In the genomic region with DNA sequence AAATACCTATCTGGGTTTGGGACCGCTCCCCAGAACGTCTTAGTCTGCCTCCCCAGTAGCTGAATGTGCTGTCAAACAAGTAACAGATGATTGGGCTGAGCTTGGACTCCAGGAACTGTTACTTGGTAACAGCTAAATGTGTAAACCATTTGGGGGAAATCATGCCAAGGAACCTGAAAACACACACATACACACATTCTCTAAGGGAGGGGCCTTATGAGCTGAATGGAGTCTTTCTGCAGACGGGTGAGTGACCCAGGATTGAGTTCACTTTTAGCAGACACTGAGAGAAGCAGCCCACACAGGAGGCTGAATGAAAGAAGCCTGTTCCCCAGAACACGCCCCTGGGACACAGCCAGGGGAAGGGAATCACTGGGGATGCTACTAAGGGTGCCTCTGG, we compare ENCODE assay signal across 8 cellular contexts. TPM values are rescaled to one million over a fixed set of nuclear protein-coding genes. Genes with fewer than 3 reads are reported as not detected.
DNase-seq lines count a peak whose midpoint lies in the region; ATAC-seq, FAIRE-seq and TF ChIP-seq lines count a peak whose summit lies in the region.

No MANE protein-coding gene starts in this region.

- WGBS in suprapubic skin: 24% methylated on average over 4 of the region's 4 CpGs

- H3K27ac Mint-ChIP-seq in GM23338: no peak overlapping the region
- H3K27ac Mint-ChIP-seq in activated naive CD8-positive, alpha-beta T cell treated with anti-CD3 and anti-CD28 coated beads, Interleukin-2, amount 10 ng/mL, durations not matched to agents 7 days and 5 days: peak overlapping the region; percentile 75

- POLR2A ChIA-PET in activated naive CD8-positive, alpha-beta T cell treated with anti-CD3 and anti-CD28 coated beads, Interleukin-2, amount 10 ng/mL, durations not matched to agents 7 days and 5 days (lab: Charles Lee): interaction anchor here (0.7 to 5.6 kb wide), 6 partner anchors 12 to 1443 kb away, joined by 3 to 78 read pairs (median 10); partner anchors contain the start of genes DNAJC7, EIF1, KLHL11 and ODAD4

- peak overlapping the region; percentile 90 for H3K4me3 Mint-ChIP-seq in GM23338
- H3K4me3 Mint-ChIP-seq in activated naive CD8-positive, alpha-beta T cell treated with anti-CD3 and anti-CD28 coated beads, Interleukin-2, amount 10 ng/mL, durations not matched to agents 7 days and 5 days: peak overlapping the region; percentile 98

- ATAC-seq in GM23338: no peak
- no peak for ATAC-seq in activated naive CD8-positive, alpha-beta T cell treated with anti-CD3 and anti-CD28 coated beads, Interleukin-2, amount 10 ng/mL, durations not matched to agents 7 days and 5 days (ENCODE audit: low read depth)
- ATAC-seq in GM18861 (IDR thresholded peaks at IDR 0.05; ENCODE audit: unreplicated experiment): no peak

- H3K9me1 ChIP-seq in keratinocyte (ENCODE audit: control insufficient read depth, extremely low read depth, insufficient read depth, low read length): peaks cover 8% of the 10 kb centered on the region

- H3K4me1 Mint-ChIP-seq in GM23338: peaks cover 48% of the 10 kb centered on the region
- peaks cover 34% of the 10 kb centered on the region for H3K4me1 Mint-ChIP-seq in activated naive CD8-positive, alpha-beta T cell treated with anti-CD3 and anti-CD28 coated beads, Interleukin-2, amount 10 ng/mL, durations not matched to agents 7 days and 5 days

- H3K4me2 ChIP-seq in GM23338: peak overlapping the region; percentile 94
- H3K4me2 ChIP-seq in keratinocyte (ENCODE audit: control insufficient read depth, extremely low read depth, insufficient read depth, low read depth, low read length): peak overlapping the region; percentile 93

- no peak for TF ChIP-seq CTCF in 22Rv1 (IDR thresholded peaks at IDR 0.05)
- no peak for TF ChIP-seq CTCF in GM23338 (conservative IDR thresholded peaks at IDR 0.05; ENCODE audit: low read depth in 2 of 2)
- no peak for TF ChIP-seq CTCF in keratinocyte (optimal IDR thresholded peaks at IDR 0.05 in 1 of 3, IDR thresholded peaks at IDR 0.05 in 1 of 3, conservative IDR thresholded peaks at IDR 0.05 in 1 of 3; ENCODE audit: extremely low read depth in 1 of 3, insufficient read depth in 2 of 3, low read length in 3 of 3)
- no peak for TF ChIP-seq CTCF in suprapubic skin (IDR thresholded peaks at IDR 0.05)
- no peak for TF ChIP-seq CTCF in GM13977 (IDR thresholded peaks at IDR 0.05; ENCODE audit: extremely low read depth, insufficient read depth, missing control alignments)

- H3K27me3 Mint-ChIP-seq in GM23338 (ENCODE audit: insufficient read depth, low read depth, poor library complexity): peaks cover 16% of the 10 kb centered on the region
- H3K27me3 Mint-ChIP-seq in activated naive CD8-positive, alpha-beta T cell treated with anti-CD3 and anti-CD28 coated beads, Interleukin-2, amount 10 ng/mL, durations not matched to agents 7 days and 5 days: no peaks in the 10 kb centered on the region

- H3K27me3 ChIP-seq in GM23338 (ENCODE audit: insufficient read depth): no peaks in the 10 kb centered on the region
- H3K27me3 ChIP-seq in keratinocyte (ENCODE audit: control insufficient read depth, extremely low read depth, insufficient read depth, low read length): no peaks in the 10 kb centered on the region
- H3K27me3 ChIP-seq in suprapubic skin: no peaks in the 10 kb centered on the region

- no peaks in the 10 kb centered on the region; the same call in 2 of the 3 replicates for H3K9me3 Mint-ChIP-seq in GM23338
- no peaks in the 10 kb centered on the region for H3K9me3 Mint-ChIP-seq in activated naive CD8-positive, alpha-beta T cell treated with anti-CD3 and anti-CD28 coated beads, Interleukin-2, amount 10 ng/mL, durations not matched to agents 7 days and 5 days

- H3K36me3 ChIP-seq in GM23338 (ENCODE audit: insufficient read depth) (peaks cover 15% of the 10 kb centered on the region), keratinocyte (ENCODE audit: control insufficient read depth in 2 of 2, extremely low read depth in 1 of 2, insufficient read depth in 2 of 2, low read length in 2 of 2) (peaks cover 31% of the 10 kb centered on the region in 2 experiments), suprapubic skin (peaks cover 15% of the 10 kb centered on the region)

- H3K79me2 ChIP-seq in GM23338 (replicated peaks; ENCODE audit: insufficient read depth) (peaks cover 66% of the 10 kb centered on the region), keratinocyte (ENCODE audit: control insufficient read depth, insufficient read depth, low read length) (peaks cover 66% of the 10 kb centered on the region)

- H3K9ac ChIP-seq in keratinocyte (ENCODE audit: control insufficient read depth, extremely low read depth, insufficient read depth, low read length): peak overlapping the region; percentile 86

- H4K20me1 ChIP-seq in GM23338 (replicated peaks; ENCODE audit: insufficient read depth): peaks cover 57% of the 10 kb centered on the region
- H4K20me1 ChIP-seq in keratinocyte (ENCODE audit: control insufficient read depth, extremely low read depth, insufficient read depth, low read length): peaks cover 55% of the 10 kb centered on the region

- no peak overlapping the region for H2AFZ ChIP-seq in GM23338
- H2AFZ ChIP-seq in keratinocyte (ENCODE audit: control insufficient read depth, low read length): no peak overlapping the region

- peaks cover 33% of the 10 kb centered on the region for H3F3A ChIP-seq in GM23338 (replicated peaks; ENCODE audit: low read depth)

- H3K36me3 Mint-ChIP-seq in GM23338 (ENCODE audit: low read depth): peaks cover 44% of the 10 kb centered on the region
- peaks cover 5% of the 10 kb centered on the region for H3K36me3 Mint-ChIP-seq in activated naive CD8-positive, alpha-beta T cell treated with anti-CD3 and anti-CD28 coated beads, Interleukin-2, amount 10 ng/mL, durations not matched to agents 7 days and 5 days

- no peaks in the 10 kb centered on the region for H3K9me2 ChIP-seq in GM23338 (ENCODE audit: insufficient read depth)

- H3K4me1 ChIP-seq in GM23338 (ENCODE audit: insufficient read depth) (peaks cover 47% of the 10 kb centered on the region), keratinocyte (ENCODE audit: control insufficient read depth, extremely low read depth, insufficient read depth, low read length) (peaks cover 37% of the 10 kb centered on the region), suprapubic skin (peaks cover 46% of the 10 kb centered on the region)

- peak overlapping the region; percentile 99 for H3K4me3 ChIP-seq in GM23338
- peak overlapping the region; percentile 82 to 94 (median 87) for H3K4me3 ChIP-seq in keratinocyte (ENCODE audit: control insufficient read depth in 2 of 3, extremely low read depth in 1 of 3, insufficient read depth in 2 of 3, low read depth in 1 of 3, low read length in 3 of 3)
- peak overlapping the region; percentile 70 for H3K4me3 ChIP-seq in suprapubic skin

- FAIRE-seq in keratinocyte (lab: Jason Lieb, UNC): no peak

- DNase-seq in GM23338 (ENCODE audit: low spot score) (no peak), keratinocyte (ENCODE audit: low read depth, low spot score) (no peak), suprapubic skin (ENCODE audit: low spot score in 2 of 2) (no peak), GM13977 (ENCODE audit: low spot score) (no peak), AML-193 (lab: John Stamatoyannopoulos, UW) (no peak)
- DNase-seq in activated naive CD8-positive, alpha-beta T cell treated with anti-CD3 and anti-CD28 coated beads, Interleukin-2, amount 10 ng/mL, durations not matched to agents 7 days and 5 days: no peak

- H3K9me3 ChIP-seq in keratinocyte (ENCODE audit: control insufficient read depth, low read depth, low read length): no peaks in the 10 kb centered on the region
- H3K9me3 ChIP-seq in suprapubic skin: no peaks in the 10 kb centered on the region

- in situ Hi-C loops in GM13977 (cut with MboI; ENCODE audit: low pct_unique_long_range_greater_than_20kb, low sequenced_read_pairs, unreplicated experiment): no loop called here

- TF ChIP-seq EP300 in suprapubic skin (IDR thresholded peaks at IDR 0.05): no peak

- dilution Hi-C loops in keratinocyte (cut with MboI; ENCODE audit: extremely low pct_ligation_motif_present, low sequenced_read_pairs): no loop called here

- peak overlapping the region; percentile 88 for H3K27ac ChIP-seq in 22Rv1
- H3K27ac ChIP-seq in GM23338 (ENCODE audit: low read depth): 0 out of 2 replicates have a peak overlapping the region, but pooled peaks have one; percentile 16
- peak overlapping the region; percentile 79 for H3K27ac ChIP-seq in keratinocyte (ENCODE audit: control insufficient read depth, insufficient read depth, low read length)
- H3K27ac ChIP-seq in suprapubic skin: peak overlapping the region; percentile 84

- TF ChIP-seq POLR2A in suprapubic skin (IDR thresholded peaks at IDR 0.05): no peak

RNA-seq across cellular contexts. Expression of gene ACLY, which starts 1.6 kb away (rescaled TPM):
- 412 and 439 TPM in 2 replicates for total RNA-seq in GM23338 (2014; rRNA removed; shearing (Covaris generic))
- 119 and 121 TPM in 2 replicates for polyA plus RNA-seq in GM23338 (2016; fragmentation: Nextera tagmentation; extraction: Ambion mirVana)
- 100 to 1,000 TPM; 142 to 153 TPM for total RNA-seq in activated naive CD8-positive, alpha-beta T cell treated with anti-CD3 and anti-CD28 coated beads, Interleukin-2, amount 10 ng/mL, durations not matched to agents 7 days and 5 days
- 310 to 444 TPM (median 363 TPM) in 3 replicates for polyA plus RNA-seq in keratinocyte
- 94.7 TPM for polyA plus RNA-seq in keratinocyte (2011; ENCODE audit: low read depth)
- 297 and 320 TPM in 2 replicates for polyA plus RNA-seq in keratinocyte (2011; cell fraction: cytosol; rRNA removed)
- polyA plus RNA-seq in keratinocyte (2011; cell fraction: nucleus; rRNA removed): 455 and 462 TPM in 2 replicates
- 54.0 and 345 TPM in 2 replicates for polyA plus RNA-seq in keratinocyte (2012; ENCODE audit: low replicate concordance)
- polyA minus RNA-seq in keratinocyte: 676 to 815 TPM (median 678 TPM) in 3 replicates
- 655 TPM for polyA minus RNA-seq in keratinocyte (2011; cell fraction: cytosol; rRNA and poly(A)+ RNA removed)
- 479 and 627 TPM in 2 replicates for polyA minus RNA-seq in keratinocyte (2011; cell fraction: nucleus; rRNA and poly(A)+ RNA removed)
- total RNA-seq in suprapubic skin: 10 to 100 TPM; 40.5 to 81.9 (median 72.9) TPM

RNA-seq across cellular contexts. Expression of gene ODAD4, which starts 13.2 kb away (rescaled TPM):
- total RNA-seq in GM23338 (2014; rRNA removed; shearing (Covaris generic)): 0.12 and 1.8 TPM in 2 replicates
- polyA plus RNA-seq in GM23338 (2016; fragmentation: Nextera tagmentation; extraction: Ambion mirVana) (0.54 and 1.7 TPM in 2 replicates), keratinocyte (0.07 to 0.20 TPM (median 0.17 TPM) in 3 replicates)
- total RNA-seq in activated naive CD8-positive, alpha-beta T cell treated with anti-CD3 and anti-CD28 coated beads, Interleukin-2, amount 10 ng/mL, durations not matched to agents 7 days and 5 days: under 1 TPM; 0.65 to 0.72 TPM
- polyA plus RNA-seq in keratinocyte (2011; ENCODE audit: low read depth): 0.12 TPM
- polyA plus RNA-seq in keratinocyte (2011; cell fraction: cytosol; rRNA removed): 0.05 and 0.18 TPM in 2 replicates
- 0.20 and 0.27 TPM in 2 replicates for polyA plus RNA-seq in keratinocyte (2011; cell fraction: nucleus; rRNA removed)
- 0.18 TPM in 1 of 2 replicates, not detected in the other for polyA plus RNA-seq in keratinocyte (2012; ENCODE audit: low replicate concordance)
- not detected in 3 replicates for polyA minus RNA-seq in keratinocyte
- polyA minus RNA-seq in keratinocyte (2011; cell fraction: cytosol; rRNA and poly(A)+ RNA removed): not detected
- not detected in 2 replicates for polyA minus RNA-seq in keratinocyte (2011; cell fraction: nucleus; rRNA and poly(A)+ RNA removed)
- 1 to 10 TPM in 2 of 4 donors, under 1 TPM in 1, not detected in 1; 0.42 to 1.9 (median 1.3) TPM for total RNA-seq in suprapubic skin

RNA-seq across cellular contexts. Expression of gene CNP, which starts 49.4 kb away (rescaled TPM):
- total RNA-seq in GM23338 (2014; rRNA removed; shearing (Covaris generic)): 40.3 and 47.8 TPM in 2 replicates
- polyA plus RNA-seq in GM23338 (2016; fragmentation: Nextera tagmentation; extraction: Ambion mirVana): 28.3 and 30.8 TPM in 2 replicates
- total RNA-seq in activated naive CD8-positive, alpha-beta T cell treated with anti-CD3 and anti-CD28 coated beads, Interleukin-2, amount 10 ng/mL, durations not matched to agents 7 days and 5 days: 10 to 100 TPM; 75.8 to 83.0 TPM
- 32.4 to 37.8 TPM (median 37.2 TPM) in 3 replicates for polyA plus RNA-seq in keratinocyte
- 20.2 TPM for polyA plus RNA-seq in keratinocyte (2011; ENCODE audit: low read depth)
- polyA plus RNA-seq in keratinocyte (2011; cell fraction: cytosol; rRNA removed): 21.6 and 35.4 TPM in 2 replicates
- polyA plus RNA-seq in keratinocyte (2011; cell fraction: nucleus; rRNA removed): 24.5 and 34.5 TPM in 2 replicates
- polyA plus RNA-seq in keratinocyte (2012; ENCODE audit: low replicate concordance): 18.9 and 48.6 TPM in 2 replicates
- 76.8 to 188 TPM (median 114 TPM) in 3 replicates for polyA minus RNA-seq in keratinocyte
- polyA minus RNA-seq in keratinocyte (2011; cell fraction: cytosol; rRNA and poly(A)+ RNA removed): 68.3 TPM
- polyA minus RNA-seq in keratinocyte (2011; cell fraction: nucleus; rRNA and poly(A)+ RNA removed): 22.4 and 60.7 TPM in 2 replicates
- 10 to 100 TPM; 44.3 to 55.1 (median 47.3) TPM for total RNA-seq in suprapubic skin

RNA-seq across cellular contexts. Expression of gene KLHL11, which starts 52.0 kb away (rescaled TPM):
- 23.7 and 25.5 TPM in 2 replicates for total RNA-seq in GM23338 (2014; rRNA removed; shearing (Covaris generic))
- 6.8 and 8.7 TPM in 2 replicates for polyA plus RNA-seq in GM23338 (2016; fragmentation: Nextera tagmentation; extraction: Ambion mirVana)
- 10 to 100 TPM; 13.6 to 14.8 TPM for total RNA-seq in activated naive CD8-positive, alpha-beta T cell treated with anti-CD3 and anti-CD28 coated beads, Interleukin-2, amount 10 ng/mL, durations not matched to agents 7 days and 5 days
- polyA plus RNA-seq in keratinocyte: 4.7 to 6.7 TPM (median 5.2 TPM) in 3 replicates
- polyA plus RNA-seq in keratinocyte (2011; ENCODE audit: low read depth): 4.3 TPM
- 2.5 and 4.3 TPM in 2 replicates for polyA plus RNA-seq in keratinocyte (2011; cell fraction: cytosol; rRNA removed)
- polyA plus RNA-seq in keratinocyte (2011; cell fraction: nucleus; rRNA removed): 5.9 and 7.6 TPM in 2 replicates
- 2.1 and 3.9 TPM in 2 replicates for polyA plus RNA-seq in keratinocyte (2012; ENCODE audit: low replicate concordance)
- polyA minus RNA-seq in keratinocyte: 11.0 to 29.8 TPM (median 24.6 TPM) in 3 replicates
- 15.7 TPM for polyA minus RNA-seq in keratinocyte (2011; cell fraction: cytosol; rRNA and poly(A)+ RNA removed)
- polyA minus RNA-seq in keratinocyte (2011; cell fraction: nucleus; rRNA and poly(A)+ RNA removed): 15.4 and 25.7 TPM in 2 replicates
- 10 to 100 TPM; 19.6 to 27.9 (median 21.4) TPM for total RNA-seq in suprapubic skin

Comparison
In these comparisons a context has a peak if more than half of its experiments do, and no peak if none do; other contexts are left out.
1. H3K27ac ChIP-seq: peak in every context shown above with its lines; median percentile 88 in 22Rv1; 84 in suprapubic skin; 79 in keratinocyte; 16 in GM23338.